In genomic region chr10:60283397-60283796, GRCh38 we compare ENCODE assay signal across 18 cellular contexts.
A peak's percentile ranks its signal among the peaks of the same experiment; 100 is the strongest.
DNase-seq lines count a peak whose midpoint lies in the region; ATAC-seq, FAIRE-seq and TF ChIP-seq lines count a peak whose summit lies in the region.
"Had no signal": no experiment of that assay in that cellular context is flagged by ENCODE, and none has a peak within 500 bp of the region (broad histone marks: within the 10 kb centered on the region; RNA-seq: fewer than 3 reads in every experiment).

No MANE protein-coding gene starts in this region.

- DNase-seq in A549 (ENCODE audit: low read depth in 1 of 2, low spot score in 1 of 2) (peak in 1 of 2 experiments; percentile 24), G401 (ENCODE audit: low spot score) (peak; percentile 47), K562 (ENCODE audit: extremely low read depth in 1 of 4, low spot score in 3 of 4) (no peak), iris pigment epithelial cell (ENCODE audit: low read depth) (peak; percentile 37), dorsolateral prefrontal cortex (no peak), aorta (no peak), mesenteric fat pad (ENCODE audit: low spot score) (no peak), NCI-H82 (lab: John Stamatoyannopoulos, UW) (no peak)
- DNase-seq: activated CD4-positive, alpha-beta T cell treated with anti-CD3 and anti-CD28 coated beads, Interleukin-2, amount 50 U/mL, for 4 hours; activated naive CD4-positive, alpha-beta T cell treated with anti-CD3 and anti-CD28 coated beads, Interleukin-2, amount 50 U/mL, for 16 hours; activated T-cell treated with anti-CD3 and anti-CD28 coated beads, Interleukin-2, amount 50 U/mL, for 1 hour; CD4-positive, alpha-beta memory T cell; DMS79 treated with DMSO at 0.1 percent for 48 hours; H7; hypothalamus; NCI-H1092; NCI-H524 treated with DMSO at 0.1 percent for 48 hours; SHP77 treated with DMSO at 0.1 percent for 48 hours had no signal

- TF ChIP-seq RAD21 in A549 (conservative IDR thresholded peaks at IDR 0.05 in 1 of 2, IDR thresholded peaks at IDR 0.05 in 1 of 2): no peak
- no peak for TF ChIP-seq RAD21 in K562 (CRISPR knock-in tag; conservative IDR thresholded peaks at IDR 0.05 in 1 of 2, IDR thresholded peaks at IDR 0.05 in 1 of 2)

- H3K79me2 ChIP-seq in K562 (ENCODE audit: control insufficient read depth, insufficient read depth, low read length): 0 out of 3 replicates have a peak, but pooled peaks cover 4% of the 10 kb centered on the region

- WGBS in A549 (ENCODE audit: missing lambda C conversion rate): 11% methylated on average over 2 of the region's 2 CpGs
- 51% methylated on average over 2 of the region's 2 CpGs for WGBS in K562 (ENCODE audit: insufficient coverage, low coverage, missing lambda C conversion rate)
- 17 to 28% methylated on average over 2 of the region's 2 CpGs for WGBS in aorta, 2 donors

- POLR2A ChIA-PET in A549 (lab: Yijun Ruan, JAX): no interaction called here
- POLR2A ChIA-PET in K562 (lab: Yijun Ruan, JAX): interaction anchor here (3.6 kb wide), 1 partner anchor 11 kb away, joined by 20 read pairs; no protein-coding TSS in a partner anchor

- intact Hi-C loops in K562 (cut with micrococcal nuclease) (no loop called here), dorsolateral prefrontal cortex (cut with DNase I) (no loop called here), aorta (cut with DNase I) (no loop called here)

- CTCF ChIA-PET in A549 (lab: Yijun Ruan, JAX) (interaction anchor here (0.6 kb wide), 1 partner anchor 655 kb away, joined by 3 read pairs; no protein-coding TSS in a partner anchor), K562 (lab: Yijun Ruan, JAX; ENCODE audit: low intra/inter-chr PET ratio) (interaction anchor here (0.7 kb wide), 1 partner anchor 199 kb away, joined by 3 read pairs; no protein-coding TSS in a partner anchor)

- H3K9me1 ChIP-seq in K562 (ENCODE audit: control insufficient read depth, insufficient read depth, low read length): no peaks in the 10 kb centered on the region

- no peak overlapping the region for H3K9ac ChIP-seq in K562 (ENCODE audit: insufficient read depth in 1 of 2, low read depth in 2 of 2, low read length in 2 of 2)

- FAIRE-seq in A549 (lab: Jason Lieb, UNC): no peak
- no peak for FAIRE-seq in K562 (lab: Jason Lieb, UNC)

- H3K4me2 ChIP-seq in A549 (peak overlapping the region; percentile 81), K562 (ENCODE audit: insufficient read depth, low read length) (peak overlapping the region; percentile 42; the same call in 1 of the 2 replicates)

- H3K27ac ChIP-seq in A549 (peak overlapping the region; percentile 4 to 46; a peak in 3 of 6 replicates), K562 (ENCODE audit: extremely low read depth, low read depth, low read length) (peak overlapping the region; percentile 66; the same call in 1 of the 3 replicates), dorsolateral prefrontal cortex (peak overlapping the region in 10 of 59 donors; percentile 4 to 53 (median 18)), aorta (ENCODE audit: low read depth in 1 of 2, low read length in 2 of 2) (no peak overlapping the region)

- peak overlapping the region; percentile 89 for H2AFZ ChIP-seq in K562 (ENCODE audit: low read depth, low read length)

- H3K27me3 ChIP-seq in K562 (ENCODE audit: control insufficient read depth in 2 of 2, insufficient read depth in 2 of 2, low read length in 2 of 2) (no peaks in the 10 kb centered on the region), dorsolateral prefrontal cortex (no peaks in the 10 kb centered on the region), aorta (ENCODE audit: control insufficient read depth in 1 of 2, insufficient read depth in 2 of 2, low read length in 1 of 2) (no peaks in the 10 kb centered on the region)

- ATAC-seq in A549 (peak; percentile 37 to 54; a peak in 5 of 6 replicates), K562 (no peak), aorta (ENCODE audit: low FRiP score) (no peak)

- H3K4me1 ChIP-seq in A549 (peaks cover 34% of the 10 kb centered on the region), K562 (replicated peaks in 1 of 2; ENCODE audit: control insufficient read depth in 2 of 2, insufficient read depth in 2 of 2, low read length in 2 of 2) (peaks cover 0 to 40% of the 10 kb centered on the region in 2 experiments; a peak in 3 of 5 replicates), aorta (ENCODE audit: control insufficient read depth in 1 of 2, insufficient read depth in 2 of 2, low read length in 2 of 2) (peaks cover under 1 to 4% of the 10 kb centered on the region in 2 donors)

- no peaks in the 10 kb centered on the region for H3K36me3 ChIP-seq in K562 (ENCODE audit: control insufficient read depth, insufficient read depth, low read length)
- H3K36me3 ChIP-seq in aorta (ENCODE audit: control insufficient read depth in 1 of 2, insufficient read depth in 2 of 2, low read length in 1 of 2): no peaks in the 10 kb centered on the region

- no TSS peak for BruUV-seq in K562 (replicated peaks; lab: Mats Ljungman, UMichigan)

- no peak for TF ChIP-seq CTCF in A549 (IDR thresholded peaks at IDR 0.05)
- no peak for TF ChIP-seq CTCF in K562 (IDR thresholded peaks at IDR 0.05 in 2 of 3, conservative IDR thresholded peaks at IDR 0.05 in 1 of 3; ENCODE audit: insufficient read depth in 2 of 3, low read depth in 1 of 3, low read length in 3 of 3)
- no peak for TF ChIP-seq CTCF in dorsolateral prefrontal cortex (IDR thresholded peaks at IDR 0.05 in 54 of 56, conservative IDR thresholded peaks at IDR 0.05 in 2 of 56; ENCODE audit: low read depth in 1 of 56, partially characterized antibody in 56 of 56)

- H3K9me3 ChIP-seq in A549 (no peaks in the 10 kb centered on the region), K562 (replicated peaks; ENCODE audit: control insufficient read depth, insufficient read depth, low read depth, low read length) (no peaks in the 10 kb centered on the region), aorta (ENCODE audit: control insufficient read depth, low read length) (no peaks in the 10 kb centered on the region)

- TF ChIP-seq POLR2A in A549 (IDR thresholded peaks at IDR 0.05; ENCODE audit: low read length) (no peak), K562 (conservative IDR thresholded peaks at IDR 0.05) (no peak)

- H4K20me1 ChIP-seq in K562 (replicated peaks; ENCODE audit: control insufficient read depth, insufficient read depth, low read length): no peaks in the 10 kb centered on the region

- H3K4me3 ChIP-seq in A549 (peak overlapping the region; percentile 23; the same call in 1 of the 3 replicates), K562 (no peak overlapping the region), dorsolateral prefrontal cortex (no peak overlapping the region), aorta (ENCODE audit: low read length in 2 of 2) (no peak overlapping the region)

- no peak for TF ChIP-seq EP300 in A549 (IDR thresholded peaks at IDR 0.05)
- TF ChIP-seq EP300 in K562 (IDR thresholded peaks at IDR 0.05; ENCODE audit: low read length): no peak

- in situ Hi-C loops in G401 (cut with HindIII; ENCODE audit: low sequenced_read_pairs): no loop called here
- in situ Hi-C loops in K562 (cut with MboI): no loop called here

TF ChIP-seq in A549, 52 proteins besides CTCF, POLR2A, EP300 and RAD21:
- TF ChIP-seq E2F6 (IDR thresholded peaks at IDR 0.05; ENCODE audit: borderline replicate concordance, low read depth) (no peak), FOSL2 (IDR thresholded peaks at IDR 0.05) (no peak), FOSL2 (CRISPR knock-in tag; IDR thresholded peaks at IDR 0.05) (peak; percentile 31; the same call in 1 of the 2 replicates)

TF ChIP-seq in K562, 482 proteins besides CTCF, POLR2A, EP300 and RAD21 (continues in another document):
- TF ChIP-seq ZNF395 (CRISPR knock-in tag; IDR thresholded peaks at IDR 0.05) (peak; percentile 18; the same call in 1 of the 2 replicates), XRCC5 (IDR thresholded peaks at IDR 0.05; ENCODE audit: low read depth, low read length) (no peak), ZNF253 (CRISPR knock-in tag; conservative IDR thresholded peaks at IDR 0.05) (no peak), RHOXF2B (CRISPR knock-in tag; conservative IDR thresholded peaks at IDR 0.05) (no peak), PTBP1 (IDR thresholded peaks at IDR 0.05; ENCODE audit: low read depth, low read length) (no peak)

Comparison
In these comparisons a context has a peak if more than half of its experiments do, and no peak if none do; other contexts are left out.
1. ATAC-seq: peak in A549 (2 of 2); none in K562 (single experiment) and aorta (single experiment).
2. DNase-seq: peak in G401 (single experiment) and iris pigment epithelial cell (single experiment); none in K562 (0 of 4), dorsolateral prefrontal cortex (0 of 10), aorta (0 of 2), mesenteric fat pad (single experiment) and NCI-H82 (single experiment).
3. H3K27ac ChIP-seq: peak in A549 (2 of 2) and K562 (single experiment); none in aorta (0 of 2).